Comparison of ENCODE assay signal across 24 cellular contexts in the genomic region with DNA sequence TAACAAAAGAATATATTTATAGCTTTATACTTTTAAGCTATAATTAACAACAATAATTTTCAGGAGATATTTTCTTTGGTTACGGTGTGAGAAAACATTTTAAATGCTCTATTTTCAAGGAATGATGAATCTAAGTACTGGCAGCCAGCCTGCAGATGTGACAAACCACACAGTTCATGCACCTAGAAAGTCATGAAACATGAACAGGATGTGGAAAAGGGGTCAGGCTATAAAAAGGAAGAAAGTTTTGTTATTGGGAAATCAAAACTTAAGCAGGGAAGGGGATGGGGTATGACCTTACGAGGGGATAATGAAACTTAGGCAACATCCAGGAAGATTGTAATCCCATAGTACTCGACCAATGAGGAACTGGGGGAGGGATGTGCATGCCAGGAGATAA.
"Had no signal": no experiment of that assay in that cellular context is flagged by ENCODE, and none has a peak within 500 bp of the region (broad histone marks: within the 10 kb centered on the region; RNA-seq: fewer than 3 reads in every experiment).

No MANE protein-coding gene starts in this region.

- H3K36me3 ChIP-seq: adrenal gland, esophagus squamous epithelium, left lung, neural progenitor cell, sigmoid colon, upper lobe of right lung had no signal

- H3K4me3 ChIP-seq: adrenal gland, esophagus squamous epithelium, left lung, neural progenitor cell, sigmoid colon, upper lobe of right lung had no signal

- H3K27me3 Mint-ChIP-seq: activated naive CD8-positive, alpha-beta T cell; activated T-helper 17 cell treated with anti-CD3 and anti-CD28 coated beads, Interleukin-2, amount 50 U/mL, for 72 hours; naive thymus-derived CD8-positive, alpha-beta T cell had no signal

- H3K4me3 Mint-ChIP-seq: activated naive CD8-positive, alpha-beta T cell; activated T-helper 17 cell treated with anti-CD3 and anti-CD28 coated beads, Interleukin-2, amount 50 U/mL, for 72 hours; endodermal cell; naive thymus-derived CD8-positive, alpha-beta T cell; neural progenitor cell; T-helper 1 cell treated with Interleukin-12 subunit alpha and Interleukin-12 subunit beta and Interleukin-4 antibody, amounts not matched to agents 30 μg/mL and 1 μg/mL, for 36 hours had no signal

- H3K9me3 ChIP-seq: adrenal gland, esophagus squamous epithelium, sigmoid colon had no signal

- H3K4me1 Mint-ChIP-seq: activated T-helper 17 cell treated with anti-CD3 and anti-CD28 coated beads, Interleukin-2, amount 50 U/mL, for 72 hours; endodermal cell; naive thymus-derived CD8-positive, alpha-beta T cell; neural progenitor cell had no signal

- H3K4me2 ChIP-seq: neural progenitor cell had no signal

- H3K27ac ChIP-seq: adrenal gland, esophagus squamous epithelium, left lung, neural progenitor cell, sigmoid colon, upper lobe of right lung had no signal

- DNase-seq: activated CD4-positive, alpha-beta T cell treated with anti-CD3 and anti-CD28 coated beads, Interleukin-2, amount 50 U/mL, for 1 hour; activated CD4-positive, CD25-positive, alpha-beta regulatory T cell treated with anti-CD3 and anti-CD28 coated beads, Interleukin-2, amount 50 U/mL, for 72 hours; activated naive CD4-positive, alpha-beta T cell; activated T-cell treated with anti-CD3 and anti-CD28 coated beads, Interleukin-2, amount 50 U/mL, for 1 hour; adrenal gland; cerebellar nuclear complex; cortex of kidney; endodermal cell; esophagus squamous epithelium; kidney glomerular epithelial cell; left lung; naive thymus-derived CD8-positive, alpha-beta T cell; posterior cingulate gyrus; retina; sigmoid colon; stimulated activated CD4-positive, alpha-beta T cell treated with anti-CD3 and anti-CD28 coated beads, Interleukin-12 subunit alpha, Interleukin-12 subunit beta, amount 100 ng/mL, for 4 hours; stimulated activated CD4-positive, alpha-beta T cell treated with anti-CD3 and anti-CD28 coated beads, Interleukin-4, amount 100 ng/mL, for 4 hours; stimulated activated naive CD8-positive, alpha-beta T cell treated with anti-CD3 and anti-CD28 coated beads, Interleukin-15, Interleukin-2, amounts not matched to agents 100 U/mL and 50 U/mL, for 24 hours; T1000; upper lobe of right lung had no signal

- H3K27ac Mint-ChIP-seq: activated naive CD8-positive, alpha-beta T cell; activated T-helper 17 cell treated with anti-CD3 and anti-CD28 coated beads, Interleukin-2, amount 50 U/mL, for 72 hours; endodermal cell; naive thymus-derived CD8-positive, alpha-beta T cell; neural progenitor cell; T-helper 1 cell treated with Interleukin-12 subunit alpha and Interleukin-12 subunit beta and Interleukin-4 antibody, amounts not matched to agents 30 μg/mL and 1 μg/mL, for 36 hours had no signal

- H3K4me1 ChIP-seq: adrenal gland, esophagus squamous epithelium, left lung, neural progenitor cell, sigmoid colon, upper lobe of right lung had no signal

- H3K9ac ChIP-seq: neural progenitor cell had no signal

- H3K36me3 Mint-ChIP-seq: activated naive CD8-positive, alpha-beta T cell had no signal

- H3K27me3 ChIP-seq: adrenal gland, esophagus squamous epithelium, left lung, neural progenitor cell, sigmoid colon, upper lobe of right lung had no signal
